Comparison of ENCODE assay signal across 17 cellular contexts in genomic region chr14:71439247-71439646, GRCh38.
DNase-seq lines count a peak whose midpoint lies in the region; ATAC-seq, FAIRE-seq and TF ChIP-seq lines count a peak whose summit lies in the region.
"Had no signal": no experiment of that assay in that cellular context is flagged by ENCODE, and none has a peak within 500 bp of the region (broad histone marks: within the 10 kb centered on the region; RNA-seq: fewer than 3 reads in every experiment).

No MANE protein-coding gene starts in this region.

- FAIRE-seq in pancreas (lab: Jason Lieb, UNC), result peak; percentile 47

- peaks cover 10% of the 10 kb centered on the region for H3K36me3 Mint-ChIP-seq in T-helper 17 cell (ENCODE audit: low read depth)
- H3K36me3 Mint-ChIP-seq in activated CD4-positive, alpha-beta memory T cell treated with anti-CD3 and anti-CD28 coated beads, Interleukin-2, amount 10 ng/mL, durations not matched to agents 7 days and 5 days (ENCODE audit: low read depth), result peaks cover 38% of the 10 kb centered on the region

- TF ChIP-seq CTCF in AG10803 (conservative IDR thresholded peaks at IDR 0.05; ENCODE audit: low read length) (no peak), esophagus squamous epithelium (IDR thresholded peaks at IDR 0.05) (no peak), pancreas (IDR thresholded peaks at IDR 0.05) (no peak), RWPE1 (conservative IDR thresholded peaks at IDR 0.05; ENCODE audit: low read depth) (no peak)

- H3K4me1 ChIP-seq in esophagus squamous epithelium (peaks cover 18 to 50% (median 27%) of the 10 kb centered on the region in 3 donors), pancreas (peaks cover 0 to 4% (median 0%) of the 10 kb centered on the region in 3 donors)
- H3K4me1 ChIP-seq: right lobe of liver had no signal

- H3K27ac ChIP-seq in esophagus squamous epithelium, result peak overlapping the region; percentile 52 to 82 (median 64)
- peak overlapping the region in 2 of 4 donors; percentile 19 to 34 for H3K27ac ChIP-seq in pancreas
- no peak overlapping the region for H3K27ac ChIP-seq in RWPE1
- H3K27ac ChIP-seq: right lobe of liver, upper lobe of left lung had no signal

- H3K9me3 Mint-ChIP-seq in activated CD4-positive, alpha-beta memory T cell treated with anti-CD3 and anti-CD28 coated beads, Interleukin-2, amount 10 ng/mL, durations not matched to agents 7 days and 5 days, result no peaks in the 10 kb centered on the region
- H3K9me3 Mint-ChIP-seq: GM23338 had no signal

- H3K9me3 ChIP-seq in T-helper 17 cell (ENCODE audit: control insufficient read depth, low read length, poor library complexity, severe bottlenecking) (no peaks in the 10 kb centered on the region), esophagus squamous epithelium (no peaks in the 10 kb centered on the region), pancreas (no peaks in the 10 kb centered on the region)
- H3K9me3 ChIP-seq: MG63, right lobe of liver, upper lobe of left lung had no signal

- H3K4me3 Mint-ChIP-seq in T-helper 17 cell, result no peak overlapping the region
- H3K4me3 Mint-ChIP-seq in activated CD4-positive, alpha-beta memory T cell treated with anti-CD3 and anti-CD28 coated beads, Interleukin-2, amount 10 ng/mL, durations not matched to agents 7 days and 5 days, result no peak overlapping the region
- H3K4me3 Mint-ChIP-seq: GM23338 had no signal

- POLR2A ChIA-PET in activated CD4-positive, alpha-beta memory T cell treated with anti-CD3 and anti-CD28 coated beads, Interleukin-2, amount 10 ng/mL, durations not matched to agents 7 days and 5 days (lab: Charles Lee), result no interaction called here
- POLR2A ChIA-PET in RWPE1 (lab: Yijun Ruan, JAX; ENCODE audit: low non-redundant PET), result no interaction called here

- 20 to 24% methylated on average over 1 of the region's 1 CpG for WGBS in esophagus squamous epithelium, 2 donors
- 58 to 67% methylated on average over 1 of the region's 1 CpG for WGBS in pancreas, 2 donors

- peaks cover 21% of the 10 kb centered on the region for H3K4me1 Mint-ChIP-seq in T-helper 17 cell
- H3K4me1 Mint-ChIP-seq in activated CD4-positive, alpha-beta memory T cell treated with anti-CD3 and anti-CD28 coated beads, Interleukin-2, amount 10 ng/mL, durations not matched to agents 7 days and 5 days, result peaks cover 5% of the 10 kb centered on the region

- DNase-seq in AG10803 (ENCODE audit: low read depth), result no peak
- no peak for DNase-seq in T-helper 17 cell
- DNase-seq in esophagus squamous epithelium (lab: John Stamatoyannopoulos, UW), result no peak
- DNase-seq in pancreas, result no peak
- no peak for DNase-seq in LoVo (ENCODE audit: low spot score)
- no peak for DNase-seq in activated CD4-positive, alpha-beta memory T cell treated with anti-CD3 and anti-CD28 coated beads, Interleukin-2, amount 10 ng/mL, durations not matched to agents 7 days and 5 days
- no peak for DNase-seq in RWPE1 (ENCODE audit: low spot score)
- DNase-seq: activated CD8-positive, alpha-beta memory T cell treated with anti-CD3 and anti-CD28 coated beads for 24 hours; NCI-H187 treated with DMSO at 0.1 percent for 48 hours; NCI-H510A treated with DMSO at 0.1 percent for 48 hours; right lobe of liver; stimulated activated CD4-positive, alpha-beta T cell treated with anti-CD3 and anti-CD28 coated beads, Interleukin-4, amount 100 ng/mL, for 4 hours; upper lobe of left lung had no signal

- CTCF ChIA-PET in activated CD4-positive, alpha-beta memory T cell treated with anti-CD3 and anti-CD28 coated beads, Interleukin-2, amount 10 ng/mL, durations not matched to agents 7 days and 5 days (lab: Charles Lee), result no interaction called here
- CTCF ChIA-PET in RWPE1 (lab: Yijun Ruan, JAX), result no interaction called here

- H3K27me3 ChIP-seq in esophagus squamous epithelium (no peaks in the 10 kb centered on the region), pancreas (no peaks in the 10 kb centered on the region)
- H3K27me3 ChIP-seq: MG63, right lobe of liver, upper lobe of left lung had no signal

- H3K27me3 Mint-ChIP-seq in T-helper 17 cell, result no peaks in the 10 kb centered on the region
- no peaks in the 10 kb centered on the region for H3K27me3 Mint-ChIP-seq in activated CD4-positive, alpha-beta memory T cell treated with anti-CD3 and anti-CD28 coated beads, Interleukin-2, amount 10 ng/mL, durations not matched to agents 7 days and 5 days

- ATAC-seq in T-helper 17 cell, result no peak
- no peak for ATAC-seq in pancreas
- no peak for ATAC-seq in HG03520 (IDR thresholded peaks at IDR 0.05; ENCODE audit: unreplicated experiment)

- intact Hi-C loops in esophagus squamous epithelium (cut with DNase I) (no loop called here), pancreas (cut with DNase I) (no loop called here)

- TF ChIP-seq POLR2A in esophagus squamous epithelium (IDR thresholded peaks at IDR 0.05), result no peak

- peak overlapping the region; percentile 57 for H3K27ac Mint-ChIP-seq in T-helper 17 cell
- no peak overlapping the region for H3K27ac Mint-ChIP-seq in activated CD4-positive, alpha-beta memory T cell treated with anti-CD3 and anti-CD28 coated beads, Interleukin-2, amount 10 ng/mL, durations not matched to agents 7 days and 5 days
- H3K27ac Mint-ChIP-seq: GM23338 had no signal

- no peaks in the 10 kb centered on the region for H3K36me3 ChIP-seq in esophagus squamous epithelium
- no peaks in the 10 kb centered on the region for H3K36me3 ChIP-seq in pancreas
- H3K36me3 ChIP-seq: MG63, right lobe of liver, upper lobe of left lung had no signal

- H3K4me3 ChIP-seq in AG10803 (ENCODE audit: low read length) (peak overlapping the region; percentile 32; the same call in 1 of the 2 replicates), esophagus squamous epithelium (peak overlapping the region in 1 of 4 donors; percentile 8), pancreas (no peak overlapping the region)
- H3K4me3 ChIP-seq: GM23338, lung, MG63, right lobe of liver, upper lobe of left lung had no signal
